13 cellular contexts compared by ENCODE assay signal in genomic region chr21:42406201-42406601, GRCh38. TPM values are rescaled to one million over a fixed set of nuclear protein-coding genes. Genes with fewer than 3 reads are reported as not detected.
DNase-seq lines count a peak whose midpoint lies in the region; ATAC-seq and TF ChIP-seq lines count a peak whose summit lies in the region.
"Had no signal": no experiment of that assay in that cellular context is flagged by ENCODE, and none has a peak within 500 bp of the region (broad histone marks: within the 10 kb centered on the region; RNA-seq: fewer than 3 reads in every experiment).

No MANE protein-coding gene starts in this region.

- H3K4me2 ChIP-seq in mesenchymal stem cell (ENCODE audit: low read length, poor library complexity, severe bottlenecking), result no peak overlapping the region

- POLR2A ChIA-PET in CD8-positive, alpha-beta T cell (lab: Charles Lee), result interaction anchor here (0.6 to 6.2 kb wide), 3 partner anchors 10 to 44 kb away, joined by 3 to 155 read pairs (median 6); no protein-coding TSS in a partner anchor

- no peak overlapping the region for H3K18ac ChIP-seq in mesenchymal stem cell (ENCODE audit: low read depth in 1 of 2, low read length in 2 of 2)

- no peaks in the 10 kb centered on the region for H3K27me3 Mint-ChIP-seq in CD8-positive, alpha-beta T cell (ENCODE audit: low read depth)
- no peaks in the 10 kb centered on the region for H3K27me3 Mint-ChIP-seq in T-helper 17 cell

- H2AFZ ChIP-seq in mesenchymal stem cell (ENCODE audit: low read depth, low read length), result no peak overlapping the region

- peaks cover 8% of the 10 kb centered on the region for H3K9me3 Mint-ChIP-seq in CD8-positive, alpha-beta T cell
- H3K9me3 Mint-ChIP-seq: nephron had no signal

- no peak overlapping the region for H2BK15ac ChIP-seq in mesenchymal stem cell (ENCODE audit: low read depth, poor library complexity, severe bottlenecking)

- H3K4ac ChIP-seq in mesenchymal stem cell (ENCODE audit: low read depth in 1 of 2, low read length in 2 of 2), result no peak overlapping the region

- H2BK5ac ChIP-seq in mesenchymal stem cell (ENCODE audit: low read depth, low read length, poor library complexity, severe bottlenecking), result no peak overlapping the region

- H4K91ac ChIP-seq in mesenchymal stem cell (ENCODE audit: low read length), result no peak overlapping the region

- no peak for TF ChIP-seq CTCF in CD8-positive, alpha-beta T cell (IDR thresholded peaks at IDR 0.05)

- peak overlapping the region; percentile 71 for H3K27ac ChIP-seq in CD8-positive, alpha-beta T cell (ENCODE audit: low read depth, low read length)
- H3K27ac ChIP-seq in skin epidermis (peak overlapping the region in 13 of 21 experiments; percentile 1 to 89 (median 60)), mesenchymal stem cell (ENCODE audit: low read length, poor library complexity, severe bottlenecking) (no peak overlapping the region)

- H3K9ac ChIP-seq in mesenchymal stem cell (ENCODE audit: low read length), result no peak overlapping the region

- H3K27ac Mint-ChIP-seq in CD8-positive, alpha-beta T cell, result peak overlapping the region; percentile 94
- H3K27ac Mint-ChIP-seq in T-helper 17 cell, result peak overlapping the region; percentile 98
- H3K27ac Mint-ChIP-seq: nephron had no signal

- ATAC-seq in CD8-positive, alpha-beta T cell, result peak; percentile 59
- peak; percentile 59 for ATAC-seq in T-helper 17 cell

- H3K4me1 ChIP-seq in CD8-positive, alpha-beta T cell (ENCODE audit: insufficient read depth, low read length), result peaks cover 64% of the 10 kb centered on the region
- H3K4me1 ChIP-seq in mesenchymal stem cell (ENCODE audit: control insufficient read depth, insufficient read depth, low read depth, low read length), result peaks cover 2% of the 10 kb centered on the region
- H3K4me1 ChIP-seq: BE2C had no signal

- H2BK12ac ChIP-seq in mesenchymal stem cell (ENCODE audit: low read length in 2 of 2), result no peak overlapping the region

- no peak overlapping the region for H2BK120ac ChIP-seq in mesenchymal stem cell (ENCODE audit: low read depth, low read length)

- H3K36me3 ChIP-seq in CD8-positive, alpha-beta T cell (ENCODE audit: insufficient read depth, low read length), result peaks cover 42% of the 10 kb centered on the region
- H3K36me3 ChIP-seq in mesenchymal stem cell (ENCODE audit: control insufficient read depth in 1 of 2, insufficient read depth in 2 of 2, low read depth in 1 of 2, low read length in 2 of 2), result no peaks in the 10 kb centered on the region
- H3K36me3 ChIP-seq: BE2C had no signal

- H3K23ac ChIP-seq in mesenchymal stem cell (ENCODE audit: low read length in 2 of 2), result no peak overlapping the region

- peak overlapping the region; percentile 89 for H3K4me3 Mint-ChIP-seq in CD8-positive, alpha-beta T cell
- peak overlapping the region; percentile 99 for H3K4me3 Mint-ChIP-seq in T-helper 17 cell
- H3K4me3 Mint-ChIP-seq: nephron had no signal

- H3K36me3 Mint-ChIP-seq in CD8-positive, alpha-beta T cell, result peaks cover 33% of the 10 kb centered on the region
- H3K36me3 Mint-ChIP-seq in T-helper 17 cell (ENCODE audit: low read depth), result peaks cover 11% of the 10 kb centered on the region
- H3K36me3 Mint-ChIP-seq: IgD-negative memory B cell had no signal

- peak overlapping the region; percentile 93 for H3K4me3 ChIP-seq in CD8-positive, alpha-beta T cell (ENCODE audit: low read depth, low read length)
- H3K4me3 ChIP-seq in skin epidermis, result peak overlapping the region; percentile 2 to 34 (median 12)
- no peak overlapping the region for H3K4me3 ChIP-seq in mesenchymal stem cell (ENCODE audit: insufficient read depth in 1 of 2, low read depth in 1 of 2, low read length in 2 of 2)

- H3K4me1 Mint-ChIP-seq in CD8-positive, alpha-beta T cell (ENCODE audit: low read depth), result peaks cover 70% of the 10 kb centered on the region
- H3K4me1 Mint-ChIP-seq in T-helper 17 cell, result peaks cover 41% of the 10 kb centered on the region

- CTCF ChIA-PET in CD8-positive, alpha-beta T cell (lab: Charles Lee), result interaction anchor here (1.3 to 5.3 kb wide), 2 partner anchors 19 to 68 kb away, joined by 3 to 31 read pairs; no protein-coding TSS in a partner anchor

- H3K79me1 ChIP-seq in mesenchymal stem cell (replicated peaks; ENCODE audit: low read length, poor library complexity, severe bottlenecking), result no peaks in the 10 kb centered on the region

- DNase-seq in CD8-positive, alpha-beta T cell, result peak in 5 of 7 experiments; percentile 25 to 68 (median 54)
- DNase-seq in T-helper 17 cell, result peak in 1 of 3 donors; percentile 34
- DNase-seq in activated naive CD4-positive, alpha-beta T cell treated with anti-CD3 and anti-CD28 coated beads, Interleukin-2, amount 50 U/mL, for 16 hours, result peak; percentile 53
- no peak for DNase-seq in mesenchymal stem cell
- DNase-seq in foreskin melanocyte, result no peak
- no peak for DNase-seq in SK-N-DZ (ENCODE audit: low spot score)
- no peak for DNase-seq in NCI-H2171 (lab: John Stamatoyannopoulos, UW)
- DNase-seq: activated CD4-positive, CD25-positive, alpha-beta regulatory T cell treated with anti-CD3 and anti-CD28 coated beads, Interleukin-2, amount 50 U/mL, for 72 hours; BE2C had no signal

- no peaks in the 10 kb centered on the region for H3K9me3 ChIP-seq in CD8-positive, alpha-beta T cell (ENCODE audit: low read length)
- H3K9me3 ChIP-seq in T-helper 17 cell (ENCODE audit: control insufficient read depth, low read length, poor library complexity, severe bottlenecking), result no peaks in the 10 kb centered on the region
- peaks cover 6% of the 10 kb centered on the region for H3K9me3 ChIP-seq in mesenchymal stem cell (ENCODE audit: control insufficient read depth, low read length)
- H3K9me3 ChIP-seq: BE2C had no signal

- WGBS in mesenchymal stem cell, result 92% methylated on average over 6 of the region's 10 CpGs

- H4K8ac ChIP-seq in mesenchymal stem cell (ENCODE audit: low read length), result no peak overlapping the region

- no peaks in the 10 kb centered on the region for H3K27me3 ChIP-seq in CD8-positive, alpha-beta T cell (ENCODE audit: insufficient read depth, low read length)
- H3K27me3 ChIP-seq in mesenchymal stem cell (ENCODE audit: control insufficient read depth in 1 of 2, insufficient read depth in 1 of 2, low read length in 2 of 2), result peaks cover 9 to 53% of the 10 kb centered on the region in 2 experiments
- H3K27me3 ChIP-seq: BE2C had no signal

- no peak overlapping the region for H3K14ac ChIP-seq in mesenchymal stem cell (ENCODE audit: low read length in 2 of 2)

- H2AK5ac ChIP-seq in mesenchymal stem cell (ENCODE audit: low read length, severe bottlenecking), result no peak overlapping the region

- intact Hi-C loops in CD8-positive, alpha-beta T cell (cut with DNase I, micrococcal nuclease), result loop anchor here (1.0 to 2.0 kb wide), 2 partner anchors 9 to 13 kb away; no protein-coding TSS in a partner anchor

RNA-seq across cellular contexts. Expression of gene UBASH3A, which starts 2.5 kb away (rescaled TPM):
- total RNA-seq in CD8-positive, alpha-beta T cell, result 10 to 100 TPM; 62.9 to 63.4 TPM
- total RNA-seq in T-helper 17 cell, result 10 to 100 TPM; 49.5 to 50.3 TPM
- polyA plus RNA-seq in mesenchymal stem cell (2013, experiment 1 of 2), result not detected
- not detected for polyA plus RNA-seq in mesenchymal stem cell (2013, experiment 2 of 2)
- polyA plus RNA-seq in SK-N-DZ (2014; cell fraction: cytosol; rRNA removed), result not detected in 2 replicates
- polyA plus RNA-seq in SK-N-DZ (2014; cell fraction: nucleus; rRNA removed), result not detected in 2 replicates
- total RNA-seq: bronchial epithelial cell had no signal

RNA-seq across cellular contexts. Expression of gene TMPRSS3, which starts 10.3 kb away (rescaled TPM):
- 1 to 10 TPM; 1.2 TPM for total RNA-seq in CD8-positive, alpha-beta T cell
- 1 to 10 TPM; 2.8 to 4.5 TPM for total RNA-seq in T-helper 17 cell
- polyA plus RNA-seq in mesenchymal stem cell (2013, experiment 1 of 2), result not detected
- not detected for polyA plus RNA-seq in mesenchymal stem cell (2013, experiment 2 of 2)
- polyA plus RNA-seq in SK-N-DZ (2014; cell fraction: cytosol; rRNA removed), result 0.12 TPM in 1 of 2 replicates, not detected in the other
- not detected in 2 replicates for polyA plus RNA-seq in SK-N-DZ (2014; cell fraction: nucleus; rRNA removed)
- polyA plus RNA-seq: IgD-negative memory B cell had no signal

RNA-seq across cellular contexts. Expression of gene TFF1, which starts 39.9 kb away (rescaled TPM):
- total RNA-seq in CD8-positive, alpha-beta T cell, result not detected
- not detected for total RNA-seq in T-helper 17 cell
- polyA plus RNA-seq in mesenchymal stem cell (2013, experiment 1 of 2), result not detected
- not detected for polyA plus RNA-seq in mesenchymal stem cell (2013, experiment 2 of 2)
- not detected in 2 replicates for polyA plus RNA-seq in SK-N-DZ (2014; cell fraction: cytosol; rRNA removed)
- polyA plus RNA-seq in SK-N-DZ (2014; cell fraction: nucleus; rRNA removed), result not detected in 2 replicates
- total RNA-seq: bronchial epithelial cell had no signal
- polyA plus RNA-seq: IgD-negative memory B cell had no signal

RNA-seq across cellular contexts. Expression of gene TFF2, which starts 55.4 kb away (rescaled TPM):
- total RNA-seq in CD8-positive, alpha-beta T cell, result not detected
- not detected for total RNA-seq in T-helper 17 cell
- not detected for polyA plus RNA-seq in mesenchymal stem cell (2013, experiment 1 of 2)
- not detected for polyA plus RNA-seq in mesenchymal stem cell (2013, experiment 2 of 2)
- not detected in 2 replicates for polyA plus RNA-seq in SK-N-DZ (2014; cell fraction: cytosol; rRNA removed)
- polyA plus RNA-seq in SK-N-DZ (2014; cell fraction: nucleus; rRNA removed), result not detected in 2 replicates
- total RNA-seq: bronchial epithelial cell had no signal
- polyA plus RNA-seq: IgD-negative memory B cell had no signal

Comparison
In these comparisons a context has a peak if more than half of its experiments do, and no peak if none do; other contexts are left out.
1. DNase-seq: peak in CD8-positive, alpha-beta T cell (5 of 7) and activated naive CD4-positive, alpha-beta T cell treated with anti-CD3 and anti-CD28 coated beads, Interleukin-2, amount 50 U/mL, for 16 hours (single experiment); none in mesenchymal stem cell (single experiment), foreskin melanocyte (single experiment), SK-N-DZ (single experiment) and NCI-H2171 (single experiment).
2. H3K4me3 ChIP-seq: peak in CD8-positive, alpha-beta T cell (single experiment) and skin epidermis (7 of 7); none in mesenchymal stem cell (0 of 2).